Comparison of ENCODE assay signal across 1 cellular context in the genomic region with DNA sequence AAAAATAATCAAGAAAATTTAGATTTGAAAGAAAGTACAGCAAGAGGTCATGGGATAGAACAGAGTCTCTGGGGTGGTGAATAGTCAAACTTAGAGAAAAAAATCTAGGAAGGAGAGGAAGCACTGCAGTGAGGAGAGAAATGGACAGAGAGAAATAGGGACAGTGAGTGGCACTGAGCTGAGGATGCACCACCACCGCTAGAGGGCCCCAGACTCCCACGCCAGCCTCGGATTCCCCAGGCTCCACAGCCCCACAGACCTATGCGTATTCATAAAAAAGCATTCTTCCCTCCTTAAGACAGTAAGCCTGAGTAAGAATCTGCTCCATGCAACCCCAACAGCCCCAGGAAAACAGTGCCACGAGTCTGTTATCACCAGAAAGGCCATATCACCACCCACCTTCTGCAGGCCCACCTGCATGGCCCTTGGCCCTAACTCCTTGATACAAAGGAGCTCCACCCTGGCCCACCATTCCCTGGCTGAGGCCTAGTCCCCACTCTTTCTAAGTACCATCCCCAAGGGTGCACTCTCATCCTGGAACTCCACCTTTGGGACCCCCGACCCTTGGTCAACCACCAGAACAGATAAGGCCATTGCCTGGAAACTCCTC.
TF ChIP-seq lines count a peak whose summit lies in the region.

No MANE protein-coding gene starts in this region.

TF ChIP-seq in HepG2, 621 proteins besides CTCF, POLR2A, EP300 and RAD21 (continued from another document and continues in another):
- TF ChIP-seq DMAP1 (CRISPR knock-in tag; IDR thresholded peaks at IDR 0.05) (no peak), ZC3H13 (CRISPR knock-in tag; IDR thresholded peaks at IDR 0.05) (no peak), KDM6A (CRISPR knock-in tag; IDR thresholded peaks at IDR 0.05; ENCODE audit: low read depth) (no peak), SATB2 (CRISPR knock-in tag; IDR thresholded peaks at IDR 0.05) (no peak), FOXP1 (IDR thresholded peaks at IDR 0.05) (no peak), FOXP1 (CRISPR knock-in tag; IDR thresholded peaks at IDR 0.05) (no peak), IRX3 (CRISPR knock-in tag; IDR thresholded peaks at IDR 0.05; ENCODE audit: borderline replicate concordance, low read depth) (no peak), ZFY (CRISPR knock-in tag; IDR thresholded peaks at IDR 0.05) (no peak), NONO (IDR thresholded peaks at IDR 0.05) (no peak), NONO (CRISPR knock-in tag; conservative IDR thresholded peaks at IDR 0.05) (no peak), ZSCAN25 (CRISPR knock-in tag; IDR thresholded peaks at IDR 0.05) (no peak), ZNF12 (CRISPR knock-in tag; IDR thresholded peaks at IDR 0.05) (0 out of 2 replicates have a peak, but pooled peaks have one; percentile 24), ZFP90 (CRISPR knock-in tag; IDR thresholded peaks at IDR 0.05; ENCODE audit: borderline replicate concordance) (no peak), ZFP62 (CRISPR knock-in tag; IDR thresholded peaks at IDR 0.05) (no peak), TBX3 (IDR thresholded peaks at IDR 0.05; ENCODE audit: borderline replicate concordance) (no peak), SAFB2 (CRISPR knock-in tag; IDR thresholded peaks at IDR 0.05; ENCODE audit: borderline replicate concordance, low read depth) (no peak), AGO2 (optimal IDR thresholded peaks at IDR 0.05; ENCODE audit: low read depth, low read length) (no peak), POGZ (CRISPR knock-in tag; IDR thresholded peaks at IDR 0.05) (no peak), FOXC1 (CRISPR knock-in tag; IDR thresholded peaks at IDR 0.05; ENCODE audit: borderline replicate concordance) (no peak), NFE2L2 (IDR thresholded peaks at IDR 0.05; ENCODE audit: low read length) (no peak), ZNF460 (CRISPR knock-in tag; IDR thresholded peaks at IDR 0.05; ENCODE audit: borderline replicate concordance) (no peak), ERF (CRISPR knock-in tag; IDR thresholded peaks at IDR 0.05) (peak; percentile 35; the same call in 1 of the 2 replicates), ZNF83 (CRISPR knock-in tag; IDR thresholded peaks at IDR 0.05; ENCODE audit: borderline replicate concordance) (no peak), WIZ (CRISPR knock-in tag; IDR thresholded peaks at IDR 0.05) (0 out of 2 replicates have a peak, but pooled peaks have one; percentile 22), ATM (IDR thresholded peaks at IDR 0.05; ENCODE audit: borderline replicate concordance) (no peak), GATAD1 (CRISPR knock-in tag; IDR thresholded peaks at IDR 0.05) (no peak), SNAPC2 (CRISPR knock-in tag; IDR thresholded peaks at IDR 0.05) (no peak), HNRNPLL (IDR thresholded peaks at IDR 0.05; ENCODE audit: low read depth, low read length, poor library complexity, severe bottlenecking) (no peak), ADNP (CRISPR knock-in tag; IDR thresholded peaks at IDR 0.05) (no peak), ZSCAN30 (CRISPR knock-in tag; IDR thresholded peaks at IDR 0.05) (no peak), KAT8 (CRISPR knock-in tag; IDR thresholded peaks at IDR 0.05) (no peak), ZNF432 (CRISPR knock-in tag; IDR thresholded peaks at IDR 0.05; ENCODE audit: borderline replicate concordance) (no peak), TP53 (CRISPR knock-in tag; conservative IDR thresholded peaks at IDR 0.05) (no peak), HOXA3 (CRISPR knock-in tag; IDR thresholded peaks at IDR 0.05) (no peak), FLYWCH1 (CRISPR knock-in tag; IDR thresholded peaks at IDR 0.05) (no peak)
- TF ChIP-seq, protein P1, sequence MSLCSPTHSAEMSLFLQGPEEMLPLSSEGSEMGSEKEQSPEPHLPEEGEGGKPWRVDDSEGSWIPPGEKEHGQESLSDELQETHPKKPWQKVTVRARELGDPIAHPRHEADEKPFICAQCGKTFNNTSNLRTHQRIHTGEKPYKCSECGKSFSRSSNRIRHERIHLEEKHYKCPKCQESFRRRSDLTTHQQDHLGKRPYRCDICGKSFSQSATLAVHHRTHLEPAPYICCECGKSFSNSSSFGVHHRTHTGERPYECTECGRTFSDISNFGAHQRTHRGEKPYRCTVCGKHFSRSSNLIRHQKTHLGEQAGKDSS (CRISPR knock-in tag; IDR thresholded peaks at IDR 0.05; ENCODE audit: borderline replicate concordance, low read depth), result no peak
- TF ChIP-seq, protein P2, sequence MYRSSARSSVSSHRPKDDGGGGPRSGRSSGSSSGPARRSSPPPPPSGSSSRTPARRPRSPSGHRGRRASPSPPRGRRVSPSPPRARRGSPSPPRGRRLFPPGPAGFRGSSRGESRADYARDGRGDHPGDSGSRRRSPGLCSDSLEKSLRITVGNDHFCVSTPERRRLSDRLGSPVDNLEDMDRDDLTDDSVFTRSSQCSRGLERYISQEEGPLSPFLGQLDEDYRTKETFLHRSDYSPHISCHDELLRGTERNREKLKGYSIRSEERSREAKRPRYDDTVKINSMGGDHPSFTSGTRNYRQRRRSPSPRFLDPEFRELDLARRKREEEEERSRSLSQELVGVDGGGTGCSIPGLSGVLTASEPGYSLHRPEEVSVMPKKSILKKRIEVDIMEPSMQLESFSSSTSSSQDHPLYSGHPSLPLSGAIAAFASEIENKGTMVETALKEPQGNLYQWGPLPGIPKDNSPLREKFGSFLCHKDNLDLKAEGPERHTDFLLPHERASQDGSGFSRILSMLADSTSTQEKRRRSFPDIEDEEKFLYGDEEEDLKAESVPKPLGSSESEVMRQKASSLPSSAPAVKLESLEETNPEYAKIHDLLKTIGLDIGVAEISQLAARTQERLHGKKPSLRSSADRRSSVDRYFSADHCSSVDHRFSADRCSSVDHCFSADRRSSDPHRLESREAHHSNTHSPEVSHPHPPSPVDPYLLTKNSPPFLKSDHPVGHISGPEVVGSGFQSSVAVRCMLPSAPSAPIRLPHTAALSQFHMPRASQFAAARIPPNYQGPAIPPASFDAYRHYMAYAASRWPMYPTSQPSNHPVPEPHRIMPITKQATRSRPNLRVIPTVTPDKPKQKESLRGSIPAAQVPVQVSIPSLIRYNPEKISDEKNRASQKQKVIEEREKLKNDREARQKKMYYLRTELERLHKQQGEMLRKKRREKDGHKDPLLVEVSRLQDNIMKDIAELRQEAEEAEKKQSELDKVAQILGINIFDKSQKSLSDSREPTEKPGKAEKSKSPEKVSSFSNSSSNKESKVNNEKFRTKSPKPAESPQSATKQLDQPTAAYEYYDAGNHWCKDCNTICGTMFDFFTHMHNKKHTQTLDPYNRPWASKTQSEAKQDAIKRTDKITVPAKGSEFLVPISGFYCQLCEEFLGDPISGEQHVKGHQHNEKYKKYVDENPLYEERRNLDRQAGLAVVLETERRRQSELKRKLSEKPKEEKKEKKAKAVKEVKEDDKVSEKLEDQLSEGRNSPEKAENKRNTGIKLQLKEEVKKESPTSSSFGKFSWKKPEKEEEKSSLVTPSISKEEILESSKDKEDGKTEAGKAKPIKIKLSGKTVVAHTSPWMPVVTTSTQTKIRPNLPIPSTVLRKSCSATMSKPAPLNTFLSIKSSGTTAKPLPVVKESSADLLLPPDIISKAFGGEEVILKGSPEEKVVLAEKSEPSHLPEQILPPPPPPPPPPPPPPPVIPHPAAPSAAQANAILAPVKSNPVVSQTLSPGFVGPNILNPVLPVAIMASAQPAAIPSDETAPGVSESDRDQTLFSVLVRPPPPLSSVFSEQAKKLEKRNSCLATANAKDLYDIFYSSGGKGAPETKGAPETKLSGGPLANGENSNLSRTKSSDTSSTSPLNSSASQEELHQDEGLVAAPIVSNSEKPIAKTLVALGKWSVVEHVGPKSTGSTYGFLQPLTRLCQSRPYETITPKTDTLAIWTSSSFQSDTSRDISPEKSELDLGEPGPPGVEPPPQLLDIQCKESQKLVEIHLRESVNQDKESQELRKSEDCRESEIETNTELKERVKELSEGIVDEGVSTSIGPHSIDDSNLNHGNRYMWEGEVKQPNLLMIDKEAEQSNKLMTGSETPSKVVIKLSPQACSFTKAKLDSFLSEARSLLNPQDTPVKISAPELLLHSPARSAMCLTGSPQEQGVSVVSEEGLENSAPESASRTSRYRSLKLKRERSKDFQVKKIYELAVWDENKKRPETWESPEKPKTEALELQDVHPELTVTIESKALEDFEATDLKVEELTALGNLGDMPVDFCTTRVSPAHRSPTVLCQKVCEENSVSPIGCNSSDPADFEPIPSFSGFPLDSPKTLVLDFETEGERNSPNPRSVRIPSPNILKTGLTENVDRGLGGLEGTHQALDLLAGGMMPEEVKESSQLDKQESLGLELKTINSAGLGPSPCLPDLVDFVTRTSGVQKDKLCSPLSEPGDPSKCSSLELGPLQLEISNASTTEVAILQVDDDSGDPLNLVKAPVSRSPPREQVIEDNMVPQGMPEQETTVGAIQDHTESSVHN (CRISPR knock-in tag; IDR thresholded peaks at IDR 0.05), result no peak
- TF ChIP-seq, protein P3, sequence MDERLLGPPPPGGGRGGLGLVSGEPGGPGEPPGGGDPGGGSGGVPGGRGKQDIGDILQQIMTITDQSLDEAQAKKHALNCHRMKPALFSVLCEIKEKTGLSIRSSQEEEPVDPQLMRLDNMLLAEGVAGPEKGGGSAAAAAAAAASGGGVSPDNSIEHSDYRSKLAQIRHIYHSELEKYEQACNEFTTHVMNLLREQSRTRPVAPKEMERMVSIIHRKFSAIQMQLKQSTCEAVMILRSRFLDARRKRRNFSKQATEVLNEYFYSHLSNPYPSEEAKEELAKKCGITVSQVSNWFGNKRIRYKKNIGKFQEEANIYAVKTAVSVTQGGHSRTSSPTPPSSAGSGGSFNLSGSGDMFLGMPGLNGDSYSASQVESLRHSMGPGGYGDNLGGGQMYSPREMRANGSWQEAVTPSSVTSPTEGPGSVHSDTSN (CRISPR knock-in tag; IDR thresholded peaks at IDR 0.05), result no peak
- TF ChIP-seq, protein P4, sequence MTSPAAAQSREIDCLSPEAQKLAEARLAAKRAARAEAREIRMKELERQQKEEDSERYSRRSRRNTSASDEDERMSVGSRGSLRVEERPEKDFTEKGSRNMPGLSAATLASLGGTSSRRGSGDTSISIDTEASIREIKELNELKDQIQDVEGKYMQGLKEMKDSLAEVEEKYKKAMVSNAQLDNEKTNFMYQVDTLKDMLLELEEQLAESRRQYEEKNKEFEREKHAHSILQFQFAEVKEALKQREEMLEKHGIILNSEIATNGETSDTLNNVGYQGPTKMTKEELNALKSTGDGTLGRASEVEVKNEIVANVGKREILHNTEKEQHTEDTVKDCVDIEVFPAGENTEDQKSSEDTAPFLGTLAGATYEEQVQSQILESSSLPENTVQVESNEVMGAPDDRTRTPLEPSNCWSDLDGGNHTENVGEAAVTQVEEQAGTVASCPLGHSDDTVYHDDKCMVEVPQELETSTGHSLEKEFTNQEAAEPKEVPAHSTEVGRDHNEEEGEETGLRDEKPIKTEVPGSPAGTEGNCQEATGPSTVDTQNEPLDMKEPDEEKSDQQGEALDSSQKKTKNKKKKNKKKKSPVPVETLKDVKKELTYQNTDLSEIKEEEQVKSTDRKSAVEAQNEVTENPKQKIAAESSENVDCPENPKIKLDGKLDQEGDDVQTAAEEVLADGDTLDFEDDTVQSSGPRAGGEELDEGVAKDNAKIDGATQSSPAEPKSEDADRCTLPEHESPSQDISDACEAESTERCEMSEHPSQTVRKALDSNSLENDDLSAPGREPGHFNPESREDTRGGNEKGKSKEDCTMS (CRISPR knock-in tag; conservative IDR thresholded peaks at IDR 0.05), result no peak
- TF ChIP-seq, protein P5, sequence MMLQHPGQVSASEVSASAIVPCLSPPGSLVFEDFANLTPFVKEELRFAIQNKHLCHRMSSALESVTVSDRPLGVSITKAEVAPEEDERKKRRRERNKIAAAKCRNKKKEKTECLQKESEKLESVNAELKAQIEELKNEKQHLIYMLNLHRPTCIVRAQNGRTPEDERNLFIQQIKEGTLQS (CRISPR knock-in tag; IDR thresholded peaks at IDR 0.05), result no peak
- TF ChIP-seq, protein P6, sequence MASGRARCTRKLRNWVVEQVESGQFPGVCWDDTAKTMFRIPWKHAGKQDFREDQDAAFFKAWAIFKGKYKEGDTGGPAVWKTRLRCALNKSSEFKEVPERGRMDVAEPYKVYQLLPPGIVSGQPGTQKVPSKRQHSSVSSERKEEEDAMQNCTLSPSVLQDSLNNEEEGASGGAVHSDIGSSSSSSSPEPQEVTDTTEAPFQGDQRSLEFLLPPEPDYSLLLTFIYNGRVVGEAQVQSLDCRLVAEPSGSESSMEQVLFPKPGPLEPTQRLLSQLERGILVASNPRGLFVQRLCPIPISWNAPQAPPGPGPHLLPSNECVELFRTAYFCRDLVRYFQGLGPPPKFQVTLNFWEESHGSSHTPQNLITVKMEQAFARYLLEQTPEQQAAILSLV (CRISPR knock-in tag; IDR thresholded peaks at IDR 0.05; ENCODE audit: borderline replicate concordance), result 0 out of 2 replicates have a peak, but pooled peaks have one; percentile 26
- TF ChIP-seq, protein P7, sequence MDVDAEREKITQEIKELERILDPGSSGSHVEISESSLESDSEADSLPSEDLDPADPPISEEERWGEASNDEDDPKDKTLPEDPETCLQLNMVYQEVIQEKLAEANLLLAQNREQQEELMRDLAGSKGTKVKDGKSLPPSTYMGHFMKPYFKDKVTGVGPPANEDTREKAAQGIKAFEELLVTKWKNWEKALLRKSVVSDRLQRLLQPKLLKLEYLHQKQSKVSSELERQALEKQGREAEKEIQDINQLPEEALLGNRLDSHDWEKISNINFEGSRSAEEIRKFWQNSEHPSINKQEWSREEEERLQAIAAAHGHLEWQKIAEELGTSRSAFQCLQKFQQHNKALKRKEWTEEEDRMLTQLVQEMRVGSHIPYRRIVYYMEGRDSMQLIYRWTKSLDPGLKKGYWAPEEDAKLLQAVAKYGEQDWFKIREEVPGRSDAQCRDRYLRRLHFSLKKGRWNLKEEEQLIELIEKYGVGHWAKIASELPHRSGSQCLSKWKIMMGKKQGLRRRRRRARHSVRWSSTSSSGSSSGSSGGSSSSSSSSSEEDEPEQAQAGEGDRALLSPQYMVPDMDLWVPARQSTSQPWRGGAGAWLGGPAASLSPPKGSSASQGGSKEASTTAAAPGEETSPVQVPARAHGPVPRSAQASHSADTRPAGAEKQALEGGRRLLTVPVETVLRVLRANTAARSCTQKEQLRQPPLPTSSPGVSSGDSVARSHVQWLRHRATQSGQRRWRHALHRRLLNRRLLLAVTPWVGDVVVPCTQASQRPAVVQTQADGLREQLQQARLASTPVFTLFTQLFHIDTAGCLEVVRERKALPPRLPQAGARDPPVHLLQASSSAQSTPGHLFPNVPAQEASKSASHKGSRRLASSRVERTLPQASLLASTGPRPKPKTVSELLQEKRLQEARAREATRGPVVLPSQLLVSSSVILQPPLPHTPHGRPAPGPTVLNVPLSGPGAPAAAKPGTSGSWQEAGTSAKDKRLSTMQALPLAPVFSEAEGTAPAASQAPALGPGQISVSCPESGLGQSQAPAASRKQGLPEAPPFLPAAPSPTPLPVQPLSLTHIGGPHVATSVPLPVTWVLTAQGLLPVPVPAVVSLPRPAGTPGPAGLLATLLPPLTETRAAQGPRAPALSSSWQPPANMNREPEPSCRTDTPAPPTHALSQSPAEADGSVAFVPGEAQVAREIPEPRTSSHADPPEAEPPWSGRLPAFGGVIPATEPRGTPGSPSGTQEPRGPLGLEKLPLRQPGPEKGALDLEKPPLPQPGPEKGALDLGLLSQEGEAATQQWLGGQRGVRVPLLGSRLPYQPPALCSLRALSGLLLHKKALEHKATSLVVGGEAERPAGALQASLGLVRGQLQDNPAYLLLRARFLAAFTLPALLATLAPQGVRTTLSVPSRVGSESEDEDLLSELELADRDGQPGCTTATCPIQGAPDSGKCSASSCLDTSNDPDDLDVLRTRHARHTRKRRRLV (CRISPR knock-in tag; IDR thresholded peaks at IDR 0.05), result no peak
- TF ChIP-seq, protein P8, sequence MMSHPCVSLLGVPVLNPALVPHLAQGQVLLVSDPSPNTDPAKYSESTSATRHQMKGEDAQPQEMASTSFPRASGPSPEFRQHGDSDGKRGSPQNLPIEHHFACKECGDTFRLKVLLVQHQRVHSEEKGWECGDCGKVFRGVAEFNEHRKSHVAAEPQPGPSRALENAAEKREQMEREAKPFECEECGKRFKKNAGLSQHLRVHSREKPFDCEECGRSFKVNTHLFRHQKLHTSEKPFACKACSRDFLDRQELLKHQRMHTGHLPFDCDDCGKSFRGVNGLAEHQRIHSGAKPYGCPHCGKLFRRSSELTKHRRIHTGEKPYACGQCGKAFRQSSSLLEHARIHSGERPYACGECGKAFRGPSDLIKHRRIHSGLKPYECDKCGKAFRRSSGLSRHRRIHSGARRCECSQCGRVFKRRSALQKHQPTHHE (CRISPR knock-in tag; IDR thresholded peaks at IDR 0.05; ENCODE audit: borderline replicate concordance), result no peak
